ENCODE assay signal across 1 cellular context in genomic region chr3:66437341-66437929, GRCh38.
TF ChIP-seq lines count a peak whose summit lies in the region.

No MANE protein-coding gene starts in this region.

TF ChIP-seq in WTC11, 78 proteins besides CTCF, POLR2A, EP300 and RAD21 (continued from another document):
- TF ChIP-seq ARID4B (CRISPR knock-in tag; IDR thresholded peaks at IDR 0.05; ENCODE audit: borderline replicate concordance) (no peak), NR1H2 (CRISPR knock-in tag; IDR thresholded peaks at IDR 0.05) (no peak), ESRRA (CRISPR knock-in tag; IDR thresholded peaks at IDR 0.05; ENCODE audit: borderline replicate concordance) (no peak), E2F5 (CRISPR knock-in tag; IDR thresholded peaks at IDR 0.05) (no peak)
